In the genomic region with DNA sequence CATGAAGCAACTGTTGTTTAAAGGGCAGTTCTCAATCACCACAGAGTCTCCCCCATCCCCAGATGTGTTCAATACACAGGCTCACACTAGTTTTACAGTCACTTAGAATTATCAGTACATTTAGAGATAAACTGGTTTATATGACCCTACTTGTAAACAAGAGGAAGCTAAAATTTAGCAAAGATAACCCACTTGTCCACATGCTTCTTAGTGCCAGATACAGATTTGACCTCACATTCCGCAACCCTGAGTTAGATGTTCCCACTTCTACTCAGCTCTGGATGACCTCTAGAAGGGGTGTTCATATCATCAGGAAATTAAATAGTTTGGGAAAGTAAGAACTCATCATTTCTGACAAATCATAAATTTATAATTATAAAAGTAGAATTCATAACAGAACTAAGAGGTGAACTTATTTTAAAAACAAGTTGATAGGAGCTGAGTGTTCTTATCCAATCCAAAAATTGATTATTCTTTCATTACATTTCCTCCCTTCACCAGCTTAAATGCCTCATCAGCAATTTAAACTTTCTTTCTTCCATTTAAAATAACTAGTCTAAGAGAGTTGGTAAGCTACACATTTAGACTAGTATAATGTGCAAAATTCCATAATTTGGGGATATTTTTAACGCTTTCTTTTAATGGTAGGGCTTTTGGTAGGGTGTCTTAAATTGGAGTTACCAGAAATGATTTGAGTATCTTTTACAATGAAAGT, we compare ENCODE assay signal across 16 cellular contexts.
A peak's percentile ranks its signal among the peaks of the same experiment; 100 is the strongest.
DNase-seq lines count a peak whose midpoint lies in the region; ATAC-seq and TF ChIP-seq lines count a peak whose summit lies in the region.
"Had no signal": no experiment of that assay in that cellular context is flagged by ENCODE, and none has a peak within 500 bp of the region (broad histone marks: within the 10 kb centered on the region; RNA-seq: fewer than 3 reads in every experiment).

No MANE protein-coding gene starts in this region.

- DNase-seq in HFFc6 (no peak), chondrocyte (ENCODE audit: low spot score) (no peak), vagina (ENCODE audit: extremely low spot score in 2 of 2) (no peak), NCI-H69 (lab: John Stamatoyannopoulos, UW) (no peak), lower lobe of right lung (no peak)
- no peak for DNase-seq in activated T-cell treated with anti-CD3 and anti-CD28 coated beads, Interleukin-2, amount 50 U/mL, for 48 hours
- DNase-seq: C1 segment of cervical spinal cord; Calu3; CD4-positive, alpha-beta T cell; DMS79; GOT3 had no signal

- TF ChIP-seq CTCF in HFFc6 (IDR thresholded peaks at IDR 0.05): no peak
- no peak for TF ChIP-seq CTCF in chondrocyte (IDR thresholded peaks at IDR 0.05)
- TF ChIP-seq CTCF in liver (IDR thresholded peaks at IDR 0.05; ENCODE audit: low read depth, low read length, missing input control): no peak
- no peak for TF ChIP-seq CTCF in vagina (IDR thresholded peaks at IDR 0.05)
- TF ChIP-seq CTCF in lower lobe of right lung (IDR thresholded peaks at IDR 0.05): no peak

- H3K36me3 ChIP-seq in liver (ENCODE audit: control insufficient read depth in 4 of 4, insufficient read depth in 3 of 4, low read depth in 1 of 4, low read length in 3 of 4) (no peaks in the 10 kb centered on the region), vagina (peaks cover 0 to 29% of the 10 kb centered on the region in 2 donors), lower lobe of right lung (no peaks in the 10 kb centered on the region)
- H3K36me3 ChIP-seq: HAP-1 had no signal

- no peak overlapping the region for H3K27ac ChIP-seq in liver (ENCODE audit: low read depth in 1 of 2, low read length in 2 of 2)
- peak overlapping the region; percentile 11 for H3K27ac ChIP-seq in vagina
- no peak overlapping the region for H3K27ac ChIP-seq in lower lobe of right lung
- H3K27ac ChIP-seq: HL-60 had no signal

- H3K4me3 ChIP-seq in liver (ENCODE audit: low read depth in 1 of 3, low read length in 3 of 3): no peak overlapping the region
- H3K4me3 ChIP-seq in vagina: no peak overlapping the region
- no peak overlapping the region for H3K4me3 ChIP-seq in lower lobe of right lung
- H3K4me3 ChIP-seq: HAP-1 had no signal

- no peaks in the 10 kb centered on the region for H3K27me3 ChIP-seq in liver (ENCODE audit: control insufficient read depth in 4 of 4, insufficient read depth in 4 of 4, low read length in 3 of 4)
- H3K27me3 ChIP-seq in vagina: no peaks in the 10 kb centered on the region
- H3K27me3 ChIP-seq in lower lobe of right lung (ENCODE audit: low read depth): no peaks in the 10 kb centered on the region

- H3K9me3 Mint-ChIP-seq in HFFc6: no peaks in the 10 kb centered on the region
- H3K9me3 Mint-ChIP-seq in chondrocyte (ENCODE audit: low read depth): no peaks in the 10 kb centered on the region
- H3K9me3 Mint-ChIP-seq: CD4-positive, alpha-beta T cell; IgD-negative memory B cell had no signal

- H3K4me1 ChIP-seq in liver (ENCODE audit: control insufficient read depth in 4 of 4, insufficient read depth in 4 of 4, low read length in 3 of 4) (no peaks in the 10 kb centered on the region), vagina (no peaks in the 10 kb centered on the region), lower lobe of right lung (no peaks in the 10 kb centered on the region)
- H3K4me1 ChIP-seq: HAP-1 had no signal

- WGBS in liver: 90% methylated on average over 2 of the region's 2 CpGs

- no peak for ATAC-seq in lower lobe of right lung

- intact Hi-C loops in vagina (cut with DNase I): no loop called here
- intact Hi-C loops in lower lobe of right lung (cut with DNase I): no loop called here

- TF ChIP-seq RAD21 in liver (IDR thresholded peaks at IDR 0.05): no peak

- H3K27ac Mint-ChIP-seq in HFFc6: peak overlapping the region; percentile 59
- peak overlapping the region; percentile 18 for H3K27ac Mint-ChIP-seq in chondrocyte (ENCODE audit: unreplicated experiment)
- H3K27ac Mint-ChIP-seq: B cell; CD4-positive, alpha-beta T cell; IgD-negative memory B cell had no signal

- H3K4me1 Mint-ChIP-seq in HFFc6 (ENCODE audit: low read depth): peaks cover 29% of the 10 kb centered on the region; the same call in 1 of the 2 replicates
- H3K4me1 Mint-ChIP-seq in chondrocyte (ENCODE audit: low read depth): peaks cover 46% of the 10 kb centered on the region
- H3K4me1 Mint-ChIP-seq: B cell had no signal

- no peak overlapping the region for H3K9ac ChIP-seq in liver (ENCODE audit: low read depth in 1 of 2, low read length in 2 of 2)

- peaks cover 86% of the 10 kb centered on the region for H3K36me3 Mint-ChIP-seq in HFFc6 (ENCODE audit: low read depth)
- peaks cover 70% of the 10 kb centered on the region for H3K36me3 Mint-ChIP-seq in chondrocyte (ENCODE audit: low read depth)

- H3K4me3 Mint-ChIP-seq in HFFc6 (no peak overlapping the region), chondrocyte (ENCODE audit: unreplicated experiment) (no peak overlapping the region)
- H3K4me3 Mint-ChIP-seq: B cell; CD4-positive, alpha-beta T cell; IgD-negative memory B cell had no signal

- H3K27me3 Mint-ChIP-seq in HFFc6 (ENCODE audit: insufficient read depth): peaks cover 34% of the 10 kb centered on the region
- no peaks in the 10 kb centered on the region for H3K27me3 Mint-ChIP-seq in chondrocyte (ENCODE audit: low read depth)
- H3K27me3 Mint-ChIP-seq: B cell; CD4-positive, alpha-beta T cell had no signal

- H3K9me3 ChIP-seq in liver (ENCODE audit: control insufficient read depth in 4 of 4, low read length in 3 of 4) (no peaks in the 10 kb centered on the region), vagina (no peaks in the 10 kb centered on the region), lower lobe of right lung (no peaks in the 10 kb centered on the region)
- H3K9me3 ChIP-seq: HAP-1 had no signal

- no peak for TF ChIP-seq POLR2A in vagina (IDR thresholded peaks at IDR 0.05)

TF ChIP-seq in liver, 16 proteins besides CTCF, POLR2A, EP300 and RAD21:
- TF ChIP-seq RXRA (IDR thresholded peaks at IDR 0.05): no peak
- TF ChIP-seq NR2F2 (IDR thresholded peaks at IDR 0.05): peak; percentile 58
- TF ChIP-seq FOXA2 (IDR thresholded peaks at IDR 0.05): no peak
TF ChIP-seq in liver: peak in this region for 1.
